ENCODE assay signal across 29 cellular contexts in the genomic region with DNA sequence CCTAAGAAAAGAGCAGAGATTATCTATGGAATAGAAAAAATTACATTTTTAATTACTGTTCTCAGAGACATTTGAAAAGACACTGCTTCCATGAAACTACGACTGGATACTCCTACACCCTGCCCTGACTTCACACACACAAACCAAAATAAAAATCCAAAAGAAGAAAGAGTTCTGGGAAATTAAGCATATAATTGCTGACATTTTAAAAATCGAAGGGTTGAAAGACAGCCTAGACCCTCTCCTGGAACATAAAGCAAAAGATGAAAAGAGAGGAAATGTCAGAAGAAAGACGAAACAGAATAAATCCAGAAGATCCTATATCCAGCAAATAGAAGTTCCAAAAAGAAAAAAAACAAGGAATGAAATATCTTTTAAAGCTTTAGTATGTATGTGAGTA.
"Had no signal": no experiment of that assay in that cellular context is flagged by ENCODE, and none has a peak within 500 bp of the region (broad histone marks: within the 10 kb centered on the region; RNA-seq: fewer than 3 reads in every experiment).

No MANE protein-coding gene starts in this region.

- H3K27ac Mint-ChIP-seq: stimulated activated effector memory CD8-positive, alpha-beta T cell treated with anti-CD3 and anti-CD28 coated beads, Interleukin-12 subunit alpha, Interleukin-12 subunit beta, amount 100 ng/mL, for 72 hours; stimulated activated memory B cell treated with anti-CD40 and anti-IgM and Interleukin-4, amounts not matched to agents 10 μg/mL and 1 μg/mL and 100 μg/mL, for 72 hours; stimulated activated naive B cell treated with anti-CD40 and anti-IgM and Interleukin-4, amounts not matched to agents 10 μg/mL and 1 μg/mL and 100 μg/mL, for 72 hours; stimulated activated naive CD8-positive, alpha-beta T cell treated with anti-CD3 and anti-CD28 coated beads, Interleukin-15, amount 100 ng/mL, for 72 hours; stimulated activated naive CD8-positive, alpha-beta T cell treated with anti-CD3 and anti-CD28 coated beads, Interleukin-15, Interleukin-2, amounts not matched to agents 100 ng/mL and 50 ng/mL, for 24 hours; type B pancreatic cell had no signal

- H3K27ac ChIP-seq: stomach, suprapubic skin, testis, thoracic aorta, thyroid gland, tibial artery, tibial nerve, transverse colon, upper lobe of left lung, upper lobe of right lung, uterus, vagina had no signal

- FAIRE-seq: urothelium cell line had no signal

- H3K4me3 Mint-ChIP-seq: stimulated activated effector memory CD8-positive, alpha-beta T cell treated with anti-CD3 and anti-CD28 coated beads, Interleukin-12 subunit alpha, Interleukin-12 subunit beta, amount 100 ng/mL, for 72 hours; stimulated activated memory B cell treated with anti-CD40 and anti-IgM and Interleukin-4, amounts not matched to agents 10 μg/mL and 1 μg/mL and 100 μg/mL, for 72 hours; stimulated activated naive B cell treated with anti-CD40 and anti-IgM and Interleukin-4, amounts not matched to agents 10 μg/mL and 1 μg/mL and 100 μg/mL, for 72 hours; stimulated activated naive CD8-positive, alpha-beta T cell treated with anti-CD3 and anti-CD28 coated beads, Interleukin-15, amount 100 ng/mL, for 72 hours; stimulated activated naive CD8-positive, alpha-beta T cell treated with anti-CD3 and anti-CD28 coated beads, Interleukin-15, Interleukin-2, amounts not matched to agents 100 ng/mL and 50 ng/mL, for 24 hours; type B pancreatic cell had no signal

- H3K36me3 ChIP-seq: stomach, suprapubic skin, thoracic aorta, thyroid gland, tibial artery, tibial nerve, transverse colon, upper lobe of left lung, upper lobe of right lung, uterus, vagina had no signal

- H3K4me1 Mint-ChIP-seq: stimulated activated effector memory CD8-positive, alpha-beta T cell treated with anti-CD3 and anti-CD28 coated beads, Interleukin-12 subunit alpha, Interleukin-12 subunit beta, amount 100 ng/mL, for 72 hours; stimulated activated memory B cell treated with anti-CD40 and anti-IgM and Interleukin-4, amounts not matched to agents 10 μg/mL and 1 μg/mL and 100 μg/mL, for 72 hours; stimulated activated naive B cell treated with anti-CD40 and anti-IgM and Interleukin-4, amounts not matched to agents 10 μg/mL and 1 μg/mL and 100 μg/mL, for 72 hours; stimulated activated naive CD8-positive, alpha-beta T cell treated with anti-CD3 and anti-CD28 coated beads, Interleukin-15, amount 100 ng/mL, for 72 hours had no signal

- H3K27me3 Mint-ChIP-seq: stimulated activated memory B cell treated with anti-CD40 and anti-IgM and Interleukin-4, amounts not matched to agents 10 μg/mL and 1 μg/mL and 100 μg/mL, for 72 hours; type B pancreatic cell had no signal

- DNase-seq: stimulated activated CD4-positive, alpha-beta T cell treated with anti-CD3 and anti-CD28 coated beads, Interleukin-2, amount 100 ng/mL, for 48 hours; stimulated activated CD4-positive, alpha-beta T cell treated with anti-CD3 and anti-CD28 coated beads, Interleukin-4, amount 100 ng/mL, for 1 hour; stimulated activated CD4-positive, alpha-beta T cell treated with anti-CD3 and anti-CD28 coated beads, Interleukin-4, amount 100 ng/mL, for 24 hours; stimulated activated CD4-positive, alpha-beta T cell treated with anti-CD3 and anti-CD28 coated beads, Interleukin-4, amount 100 ng/mL, for 4 hours; stimulated activated CD8-positive, alpha-beta memory T cell treated with anti-CD3 and anti-CD28 coated beads, Interleukin-4, amount 100 ng/mL, for 48 hours; stimulated activated naive B cell treated with anti-CD40 and anti-IgM and Interleukin-4, amounts not matched to agents 10 μg/mL and 1 μg/mL and 100 μg/mL, for 72 hours; stimulated activated naive CD4-positive, alpha-beta T cell; stimulated activated naive CD4-positive, alpha-beta T cell treated with Interleukin-2 at 50 U/mL for 16 hours; stimulated activated naive CD8-positive, alpha-beta T cell treated with anti-CD3 and anti-CD28 coated beads, Interleukin-15, amount 100 ng/mL, for 72 hours; stimulated activated naive CD8-positive, alpha-beta T cell treated with anti-CD3 and anti-CD28 coated beads, Interleukin-15, Interleukin-2, amounts not matched to agents 100 U/mL and 50 U/mL, for 24 hours; stomach; substantia nigra; testis; thyroid gland; tibial artery; transverse colon; trophoblast cell; upper lobe of left lung; upper lobe of right lung; uterus had no signal

- H3K4me1 ChIP-seq: stomach, suprapubic skin, testis, thyroid gland, upper lobe of left lung, upper lobe of right lung, uterus, vagina had no signal

- H3K4me3 ChIP-seq: stomach, suprapubic skin, testis, thoracic aorta, thyroid gland, tibial artery, tibial nerve, transverse colon, upper lobe of left lung, upper lobe of right lung, uterus, vagina had no signal

- H3K9me3 ChIP-seq: stomach, suprapubic skin, testis, thoracic aorta, thyroid gland, tibial artery, transverse colon, upper lobe of right lung, uterus, vagina had no signal

- H3K36me3 Mint-ChIP-seq: stimulated activated effector memory CD8-positive, alpha-beta T cell treated with anti-CD3 and anti-CD28 coated beads, Interleukin-12 subunit alpha, Interleukin-12 subunit beta, amount 100 ng/mL, for 72 hours; type B pancreatic cell had no signal

- ATAC-seq: stimulated activated effector memory CD8-positive, alpha-beta T cell treated with anti-CD3 and anti-CD28 coated beads, Interleukin-12 subunit alpha, Interleukin-12 subunit beta, amount 100 ng/mL, for 72 hours; stimulated activated memory B cell treated with anti-CD40 and anti-IgM and Interleukin-4, amounts not matched to agents 10 μg/mL and 1 μg/mL and 100 μg/mL, for 72 hours; stimulated activated naive B cell treated with anti-CD40 and anti-IgM and Interleukin-4, amounts not matched to agents 10 μg/mL and 1 μg/mL and 100 μg/mL, for 72 hours; stimulated activated naive CD8-positive, alpha-beta T cell treated with anti-CD3 and anti-CD28 coated beads, Interleukin-15, amount 100 ng/mL, for 72 hours; stimulated activated naive CD8-positive, alpha-beta T cell treated with anti-CD3 and anti-CD28 coated beads, Interleukin-15, Interleukin-2, amounts not matched to agents 100 U/mL and 50 U/mL, for 24 hours; upper lobe of right lung had no signal

- H3K27me3 ChIP-seq: stomach, suprapubic skin, testis, thyroid gland, tibial artery, tibial nerve, transverse colon, upper lobe of left lung, upper lobe of right lung, uterus, vagina had no signal
